24 cellular contexts compared by ENCODE assay signal in the genomic region with DNA sequence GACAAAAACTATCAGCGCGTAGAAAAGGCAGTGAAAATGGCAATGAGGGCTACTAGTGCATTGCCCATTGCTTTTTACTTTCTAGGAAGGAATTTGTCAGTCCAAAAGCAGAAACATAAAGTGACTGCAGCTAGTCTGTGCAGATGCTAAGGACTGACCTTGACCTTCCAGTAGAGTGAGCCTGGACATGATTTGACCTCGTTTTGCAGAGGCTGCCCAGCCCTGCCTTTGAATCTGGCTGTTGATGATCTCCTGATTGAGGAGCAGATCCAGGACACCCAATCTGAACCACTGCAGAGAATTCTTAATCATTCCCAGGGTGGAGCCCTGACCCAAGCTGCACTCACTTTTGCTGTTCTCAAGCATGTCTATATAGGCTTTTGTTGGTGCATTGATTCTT. TPM values are rescaled to one million over a fixed set of nuclear protein-coding genes. Genes with fewer than 3 reads are reported as not detected.
"Had no signal": no experiment of that assay in that cellular context is flagged by ENCODE, and none has a peak within 500 bp of the region (broad histone marks: within the 10 kb centered on the region; RNA-seq: fewer than 3 reads in every experiment).

No MANE protein-coding gene starts in this region.

- DNase-seq: hypothalamus; kidney glomerular epithelial cell; left cardiac atrium; mesendoderm; naive thymus-derived CD4-positive, alpha-beta T cell; ovary; stimulated activated CD4-positive, alpha-beta T cell treated with anti-CD3 and anti-CD28 coated beads, Interleukin-12 subunit alpha, Interleukin-12 subunit beta, amount 100 ng/mL, for 4 hours; stimulated activated CD4-positive, alpha-beta T cell treated with anti-CD3 and anti-CD28 coated beads, Interleukin-15, amount 100 ng/mL, for 24 hours; stimulated activated CD4-positive, alpha-beta T cell treated with anti-CD3 and anti-CD28 coated beads, Interleukin-2, amount 100 ng/mL, for 24 hours; stimulated activated CD4-positive, alpha-beta T cell treated with anti-CD3 and anti-CD28 coated beads, Interleukin-4, amount 100 ng/mL, for 1 hour; stimulated activated naive B cell treated with anti-CD40 and anti-IgM and Interleukin-4, amounts not matched to agents 10 μg/mL and 1 μg/mL and 100 μg/mL, for 72 hours; stimulated activated naive CD8-positive, alpha-beta T cell treated with anti-CD3 and anti-CD28 coated beads, Interleukin-15, Interleukin-2, amounts not matched to agents 100 U/mL and 50 U/mL, for 24 hours; stomach; testis; thyroid gland; transverse colon; upper lobe of left lung had no signal

- H3K9me3 ChIP-seq: ovary, right atrium auricular region, stomach, testis, thyroid gland, transverse colon, upper lobe of left lung, vagina had no signal

- ATAC-seq: left cardiac atrium; left lobe of liver; naive thymus-derived CD4-positive, alpha-beta T cell; natural killer cell treated with Interleukin-12 subunit alpha and Interleukin-12 subunit beta and Interleukin-15 and Interleukin-18, amount 100 ng/mL, for 72 hours; sciatic nerve; stimulated activated naive B cell treated with anti-CD40 and anti-IgM and Interleukin-4, amounts not matched to agents 10 μg/mL and 1 μg/mL and 100 μg/mL, for 72 hours; stimulated activated naive CD8-positive, alpha-beta T cell treated with anti-CD3 and anti-CD28 coated beads, Interleukin-15, Interleukin-2, amounts not matched to agents 100 U/mL and 50 U/mL, for 24 hours had no signal

- H3K27me3 ChIP-seq: ovary, right atrium auricular region, stomach, testis, thyroid gland, transverse colon, upper lobe of left lung had no signal

- H3K27ac ChIP-seq: ovary, skin epidermis, testis, thyroid gland, transverse colon, upper lobe of left lung, vagina had no signal

- H3K4me3 ChIP-seq: lung, ovary, right atrium auricular region, skin epidermis, stomach, testis, thyroid gland, transverse colon, upper lobe of left lung, vagina had no signal

- H3K36me3 ChIP-seq: ovary, right atrium auricular region, stomach, thyroid gland, transverse colon, upper lobe of left lung, vagina had no signal

RNA-seq across cellular contexts. Expression of gene DYRK3, which starts 21.6 kb away (rescaled TPM):
- polyA plus RNA-seq: naive thymus-derived CD4-positive, alpha-beta T cell had no signal
